ENCODE assay signal across 7 cellular contexts in the genomic region with DNA sequence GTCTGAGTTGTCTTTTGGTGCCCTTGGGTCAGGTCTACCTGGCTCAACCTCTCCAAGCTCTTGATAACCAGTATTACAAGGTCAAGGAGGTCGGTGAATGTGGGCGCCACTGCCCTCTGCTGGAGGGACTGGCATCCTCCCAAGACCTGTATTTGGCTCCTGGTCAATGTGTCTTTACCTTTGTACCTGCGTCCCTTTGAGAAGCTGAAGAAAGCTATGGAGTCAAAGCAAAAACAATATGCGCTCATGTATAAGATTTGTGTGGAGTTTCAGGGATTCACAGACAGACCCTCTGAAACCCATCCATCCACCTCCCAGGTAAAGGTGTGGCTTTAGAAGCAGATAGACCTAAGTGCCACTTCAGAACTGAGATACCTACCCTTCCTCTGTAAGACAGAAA.
A peak's percentile ranks its signal among the peaks of the same experiment; 100 is the strongest.
DNase-seq lines count a peak whose midpoint lies in the region; ATAC-seq, FAIRE-seq and TF ChIP-seq lines count a peak whose summit lies in the region.

No MANE protein-coding gene starts in this region.

- TF ChIP-seq EP300 in transverse colon (IDR thresholded peaks at IDR 0.05; ENCODE audit: low read depth), result no peak

- no peak for ATAC-seq in GM21360 (IDR thresholded peaks at IDR 0.05; ENCODE audit: unreplicated experiment)

- H3K4me1 Mint-ChIP-seq in activated CD4-positive, alpha-beta memory T cell treated with anti-CD3 and anti-CD28 coated beads, Interleukin-2, amount 10 ng/mL, durations not matched to agents 7 days and 5 days, result peaks cover 14% of the 10 kb centered on the region
- H3K4me1 Mint-ChIP-seq in endothelial cell (ENCODE audit: unreplicated experiment) (no peaks in the 10 kb centered on the region), neural crest cell (no peaks in the 10 kb centered on the region)

- FAIRE-seq in GM12892 (lab: Jason Lieb, UNC), result peak; percentile 78

- no peak overlapping the region for H3K4me3 Mint-ChIP-seq in activated CD4-positive, alpha-beta memory T cell treated with anti-CD3 and anti-CD28 coated beads, Interleukin-2, amount 10 ng/mL, durations not matched to agents 7 days and 5 days
- no peak overlapping the region for H3K4me3 Mint-ChIP-seq in endothelial cell (ENCODE audit: unreplicated experiment)
- H3K4me3 Mint-ChIP-seq in neural crest cell, result no peak overlapping the region

- H3K27ac Mint-ChIP-seq in activated CD4-positive, alpha-beta memory T cell treated with anti-CD3 and anti-CD28 coated beads, Interleukin-2, amount 10 ng/mL, durations not matched to agents 7 days and 5 days, result no peak overlapping the region
- H3K27ac Mint-ChIP-seq in endothelial cell (ENCODE audit: unreplicated experiment) (no peak overlapping the region), neural crest cell (ENCODE audit: unreplicated experiment) (no peak overlapping the region)

- H3K27me3 ChIP-seq in transverse colon, result no peaks in the 10 kb centered on the region

- 21 to 31% methylated on average over 4 of the region's 4 CpGs for WGBS in transverse colon (ENCODE audit: low coverage in 1 of 2), 2 donors

- H3K27me3 Mint-ChIP-seq in activated CD4-positive, alpha-beta memory T cell treated with anti-CD3 and anti-CD28 coated beads, Interleukin-2, amount 10 ng/mL, durations not matched to agents 7 days and 5 days, result peaks cover 9% of the 10 kb centered on the region
- H3K27me3 Mint-ChIP-seq in endothelial cell (ENCODE audit: unreplicated experiment) (no peaks in the 10 kb centered on the region), neural crest cell (ENCODE audit: low read depth) (peaks cover 15% of the 10 kb centered on the region)

- H3K9me3 Mint-ChIP-seq in activated CD4-positive, alpha-beta memory T cell treated with anti-CD3 and anti-CD28 coated beads, Interleukin-2, amount 10 ng/mL, durations not matched to agents 7 days and 5 days, result no peaks in the 10 kb centered on the region
- H3K9me3 Mint-ChIP-seq in endothelial cell (ENCODE audit: unreplicated experiment) (no peaks in the 10 kb centered on the region), neural crest cell (peaks cover 2% of the 10 kb centered on the region)

- TF ChIP-seq CTCF in endothelial cell (IDR thresholded peaks at IDR 0.05; ENCODE audit: unreplicated experiment) (peak; percentile 77), neural crest cell (conservative IDR thresholded peaks at IDR 0.05) (peak; percentile 64), transverse colon (IDR thresholded peaks at IDR 0.05) (peak; percentile 61 to 84 (median 74))

- in situ Hi-C loops in transverse colon (cut with MboI; ENCODE audit: low pct_ligation_motif_present in 1 of 4, low pct_unique_long_range_greater_than_20kb in 1 of 4, low sequenced_read_pairs in 3 of 4), result loop anchor here in 2 of 4 donors (10.0 to 25.0 kb wide), 2 partner anchors 95 to 188 kb away; partner anchors contain the start of gene CAPZB (in 1 of the 2)

- H3K9me3 ChIP-seq in transverse colon, result no peaks in the 10 kb centered on the region

- intact Hi-C loops in transverse colon (cut with DNase I; ENCODE audit: low total_unique reads), result no loop called here

- POLR2A ChIA-PET in activated CD4-positive, alpha-beta memory T cell treated with anti-CD3 and anti-CD28 coated beads, Interleukin-2, amount 10 ng/mL, durations not matched to agents 7 days and 5 days (lab: Charles Lee), result interaction anchor here (0.6 to 1.6 kb wide), 6 partner anchors 14 to 191 kb away, joined by 3 to 7 read pairs (median 4); partner anchors contain the start of gene CAPZB

- peaks cover 0 to 7% (median 1%) of the 10 kb centered on the region in 4 donors for H3K4me1 ChIP-seq in transverse colon

- no peak for TF ChIP-seq POLR2A in GM12892 (IDR thresholded peaks at IDR 0.05; ENCODE audit: low read depth, low read length)
- no peak for TF ChIP-seq POLR2A in transverse colon (IDR thresholded peaks at IDR 0.05)

- DNase-seq in GM12892 (ENCODE audit: insufficient read length), result peak; percentile 27
- DNase-seq in NCI-H2029 (lab: John Stamatoyannopoulos, UW), result peak; percentile 3
- DNase-seq in activated CD4-positive, alpha-beta memory T cell treated with anti-CD3 and anti-CD28 coated beads, Interleukin-2, amount 10 ng/mL, durations not matched to agents 7 days and 5 days, result peak; percentile 82
- DNase-seq in endothelial cell (ENCODE audit: low spot score), result peak; percentile 73
- peak; percentile 20 for DNase-seq in neural crest cell (ENCODE audit: low read depth, low spot score)
- DNase-seq in transverse colon, result peak; percentile 88

- no peak overlapping the region for H3K27ac ChIP-seq in transverse colon

- no peaks in the 10 kb centered on the region for H3K36me3 Mint-ChIP-seq in activated CD4-positive, alpha-beta memory T cell treated with anti-CD3 and anti-CD28 coated beads, Interleukin-2, amount 10 ng/mL, durations not matched to agents 7 days and 5 days (ENCODE audit: low read depth)
- H3K36me3 Mint-ChIP-seq in endothelial cell (ENCODE audit: low read depth, unreplicated experiment) (no peaks in the 10 kb centered on the region), neural crest cell (ENCODE audit: low read depth) (no peaks in the 10 kb centered on the region)

- no peak overlapping the region for H3K4me3 ChIP-seq in transverse colon

- no peaks in the 10 kb centered on the region for H3K36me3 ChIP-seq in transverse colon

- CTCF ChIA-PET in activated CD4-positive, alpha-beta memory T cell treated with anti-CD3 and anti-CD28 coated beads, Interleukin-2, amount 10 ng/mL, durations not matched to agents 7 days and 5 days (lab: Charles Lee), result interaction anchor here (0.6 to 4.5 kb wide), 40 partner anchors 8 to 589 kb away, joined by 3 to 35 read pairs (median 4); a partner anchor contains a TSS

Comparison
In these comparisons a context has a peak if more than half of its experiments do, and no peak if none do; other contexts are left out.
1. DNase-seq: peak in every context shown above with its lines; median percentile 88 in transverse colon; 82 in activated CD4-positive, alpha-beta memory T cell treated with anti-CD3 and anti-CD28 coated beads, Interleukin-2, amount 10 ng/mL, durations not matched to agents 7 days and 5 days; 73 in endothelial cell; 27 in GM12892; 20 in neural crest cell; 3 in NCI-H2029.